In genomic region chr5:30849801-30850370, GRCh38 we compare ENCODE assay signal across 1 cellular context.
TF ChIP-seq lines count a peak whose summit lies in the region.

No MANE protein-coding gene starts in this region.

TF ChIP-seq in SK-N-SH, 30 proteins besides CTCF, POLR2A, EP300 and RAD21 (continued from another document):
- TF ChIP-seq USF1 (IDR thresholded peaks at IDR 0.05; ENCODE audit: borderline replicate concordance, low read depth): no peak
- no peak for TF ChIP-seq EZH2phosphoT487 (IDR thresholded peaks at IDR 0.05; ENCODE audit: borderline replicate concordance, low read depth)
- TF ChIP-seq MEF2A (IDR thresholded peaks at IDR 0.05; ENCODE audit: borderline replicate concordance, low read depth): no peak
- TF ChIP-seq NRF1 (IDR thresholded peaks at IDR 0.05; ENCODE audit: low read depth, low read length): no peak
- no peak for TF ChIP-seq PBX3 (IDR thresholded peaks at IDR 0.05)
- TF ChIP-seq YY1 (IDR thresholded peaks at IDR 0.05; ENCODE audit: low read depth): no peak
